ENCODE assay signal across 10 cellular contexts in genomic region chr5:75839547-75839946, GRCh38.
"Had no signal": no experiment of that assay in that cellular context is flagged by ENCODE, and none has a peak within 500 bp of the region (broad histone marks: within the 10 kb centered on the region; RNA-seq: fewer than 3 reads in every experiment).

No MANE protein-coding gene starts in this region.

- H3K4me3 ChIP-seq: GM23248, HAP-1, K562 had no signal

- FAIRE-seq: HTR-8/SVneo, K562 had no signal

- H3K9ac ChIP-seq: GM23248 had no signal

- DNase-seq: GM23248, GOT3, H7, HFFc6, IMR-90, KG1 had no signal

- H3K36me3 ChIP-seq: HAP-1 had no signal

- H3K9me3 ChIP-seq: HAP-1 had no signal

- H2AFZ ChIP-seq: GM23248 had no signal

- ATAC-seq: HCT116, K562 had no signal

- H3K27ac ChIP-seq: GM23248 had no signal

- H3K4me1 ChIP-seq: HAP-1 had no signal
